1 cellular context compared by ENCODE assay signal in the genomic region with DNA sequence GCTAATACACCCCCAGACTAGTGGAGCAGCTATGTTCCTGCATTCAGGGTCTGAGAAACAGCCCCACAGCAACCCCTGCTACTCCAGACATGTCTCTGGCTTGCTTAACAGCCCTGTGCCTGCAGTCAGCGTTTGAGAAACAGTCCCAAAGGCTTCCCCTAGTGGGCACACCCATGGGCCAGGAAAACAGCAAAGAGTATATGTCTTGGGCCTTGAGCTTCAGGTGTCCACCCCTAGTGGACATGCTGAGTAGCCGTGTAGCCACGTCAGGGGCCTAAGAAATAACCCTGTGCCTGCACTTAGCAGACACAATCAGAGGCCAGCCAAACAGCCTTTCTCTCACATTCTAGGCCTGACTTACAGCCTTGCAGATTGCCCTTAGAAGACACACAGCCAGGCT.
TF ChIP-seq lines count a peak whose summit lies in the region.

No MANE protein-coding gene starts in this region.

TF ChIP-seq in H1, 55 proteins besides CTCF, POLR2A, EP300 and RAD21:
- TF ChIP-seq, protein P1, sequence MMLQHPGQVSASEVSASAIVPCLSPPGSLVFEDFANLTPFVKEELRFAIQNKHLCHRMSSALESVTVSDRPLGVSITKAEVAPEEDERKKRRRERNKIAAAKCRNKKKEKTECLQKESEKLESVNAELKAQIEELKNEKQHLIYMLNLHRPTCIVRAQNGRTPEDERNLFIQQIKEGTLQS (IDR thresholded peaks at IDR 0.05; ENCODE audit: insufficient read depth, low read depth, low read length) = no peak
- TF ChIP-seq PHF8 (conservative IDR thresholded peaks at IDR 0.05; ENCODE audit: low read depth, low read length) = no peak
- no peak for TF ChIP-seq TAF1 (IDR thresholded peaks at IDR 0.05; ENCODE audit: low read depth, low read length)
- no peak for TF ChIP-seq SIRT6 (IDR thresholded peaks at IDR 0.05; ENCODE audit: low read length)
- TF ChIP-seq FOSL1 (IDR thresholded peaks at IDR 0.05; ENCODE audit: insufficient read depth, low read depth, low read length) = no peak
- no peak for TF ChIP-seq CEBPB (IDR thresholded peaks at IDR 0.05; ENCODE audit: low read depth, low read length)
- TF ChIP-seq, protein P2, sequence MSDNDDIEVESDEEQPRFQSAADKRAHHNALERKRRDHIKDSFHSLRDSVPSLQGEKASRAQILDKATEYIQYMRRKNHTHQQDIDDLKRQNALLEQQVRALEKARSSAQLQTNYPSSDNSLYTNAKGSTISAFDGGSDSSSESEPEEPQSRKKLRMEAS (IDR thresholded peaks at IDR 0.05) = no peak
- no peak for TF ChIP-seq MAFK (IDR thresholded peaks at IDR 0.05; ENCODE audit: low read depth, low read length)
- no peak for TF ChIP-seq ATF2 (IDR thresholded peaks at IDR 0.05; ENCODE audit: low read length)
- no peak for TF ChIP-seq SAP30 (IDR thresholded peaks at IDR 0.05; ENCODE audit: insufficient read depth, insufficient replicate concordance, low read length)
- TF ChIP-seq SUZ12 (IDR thresholded peaks at IDR 0.05; ENCODE audit: low read length) = no peak
- TF ChIP-seq, protein P3, sequence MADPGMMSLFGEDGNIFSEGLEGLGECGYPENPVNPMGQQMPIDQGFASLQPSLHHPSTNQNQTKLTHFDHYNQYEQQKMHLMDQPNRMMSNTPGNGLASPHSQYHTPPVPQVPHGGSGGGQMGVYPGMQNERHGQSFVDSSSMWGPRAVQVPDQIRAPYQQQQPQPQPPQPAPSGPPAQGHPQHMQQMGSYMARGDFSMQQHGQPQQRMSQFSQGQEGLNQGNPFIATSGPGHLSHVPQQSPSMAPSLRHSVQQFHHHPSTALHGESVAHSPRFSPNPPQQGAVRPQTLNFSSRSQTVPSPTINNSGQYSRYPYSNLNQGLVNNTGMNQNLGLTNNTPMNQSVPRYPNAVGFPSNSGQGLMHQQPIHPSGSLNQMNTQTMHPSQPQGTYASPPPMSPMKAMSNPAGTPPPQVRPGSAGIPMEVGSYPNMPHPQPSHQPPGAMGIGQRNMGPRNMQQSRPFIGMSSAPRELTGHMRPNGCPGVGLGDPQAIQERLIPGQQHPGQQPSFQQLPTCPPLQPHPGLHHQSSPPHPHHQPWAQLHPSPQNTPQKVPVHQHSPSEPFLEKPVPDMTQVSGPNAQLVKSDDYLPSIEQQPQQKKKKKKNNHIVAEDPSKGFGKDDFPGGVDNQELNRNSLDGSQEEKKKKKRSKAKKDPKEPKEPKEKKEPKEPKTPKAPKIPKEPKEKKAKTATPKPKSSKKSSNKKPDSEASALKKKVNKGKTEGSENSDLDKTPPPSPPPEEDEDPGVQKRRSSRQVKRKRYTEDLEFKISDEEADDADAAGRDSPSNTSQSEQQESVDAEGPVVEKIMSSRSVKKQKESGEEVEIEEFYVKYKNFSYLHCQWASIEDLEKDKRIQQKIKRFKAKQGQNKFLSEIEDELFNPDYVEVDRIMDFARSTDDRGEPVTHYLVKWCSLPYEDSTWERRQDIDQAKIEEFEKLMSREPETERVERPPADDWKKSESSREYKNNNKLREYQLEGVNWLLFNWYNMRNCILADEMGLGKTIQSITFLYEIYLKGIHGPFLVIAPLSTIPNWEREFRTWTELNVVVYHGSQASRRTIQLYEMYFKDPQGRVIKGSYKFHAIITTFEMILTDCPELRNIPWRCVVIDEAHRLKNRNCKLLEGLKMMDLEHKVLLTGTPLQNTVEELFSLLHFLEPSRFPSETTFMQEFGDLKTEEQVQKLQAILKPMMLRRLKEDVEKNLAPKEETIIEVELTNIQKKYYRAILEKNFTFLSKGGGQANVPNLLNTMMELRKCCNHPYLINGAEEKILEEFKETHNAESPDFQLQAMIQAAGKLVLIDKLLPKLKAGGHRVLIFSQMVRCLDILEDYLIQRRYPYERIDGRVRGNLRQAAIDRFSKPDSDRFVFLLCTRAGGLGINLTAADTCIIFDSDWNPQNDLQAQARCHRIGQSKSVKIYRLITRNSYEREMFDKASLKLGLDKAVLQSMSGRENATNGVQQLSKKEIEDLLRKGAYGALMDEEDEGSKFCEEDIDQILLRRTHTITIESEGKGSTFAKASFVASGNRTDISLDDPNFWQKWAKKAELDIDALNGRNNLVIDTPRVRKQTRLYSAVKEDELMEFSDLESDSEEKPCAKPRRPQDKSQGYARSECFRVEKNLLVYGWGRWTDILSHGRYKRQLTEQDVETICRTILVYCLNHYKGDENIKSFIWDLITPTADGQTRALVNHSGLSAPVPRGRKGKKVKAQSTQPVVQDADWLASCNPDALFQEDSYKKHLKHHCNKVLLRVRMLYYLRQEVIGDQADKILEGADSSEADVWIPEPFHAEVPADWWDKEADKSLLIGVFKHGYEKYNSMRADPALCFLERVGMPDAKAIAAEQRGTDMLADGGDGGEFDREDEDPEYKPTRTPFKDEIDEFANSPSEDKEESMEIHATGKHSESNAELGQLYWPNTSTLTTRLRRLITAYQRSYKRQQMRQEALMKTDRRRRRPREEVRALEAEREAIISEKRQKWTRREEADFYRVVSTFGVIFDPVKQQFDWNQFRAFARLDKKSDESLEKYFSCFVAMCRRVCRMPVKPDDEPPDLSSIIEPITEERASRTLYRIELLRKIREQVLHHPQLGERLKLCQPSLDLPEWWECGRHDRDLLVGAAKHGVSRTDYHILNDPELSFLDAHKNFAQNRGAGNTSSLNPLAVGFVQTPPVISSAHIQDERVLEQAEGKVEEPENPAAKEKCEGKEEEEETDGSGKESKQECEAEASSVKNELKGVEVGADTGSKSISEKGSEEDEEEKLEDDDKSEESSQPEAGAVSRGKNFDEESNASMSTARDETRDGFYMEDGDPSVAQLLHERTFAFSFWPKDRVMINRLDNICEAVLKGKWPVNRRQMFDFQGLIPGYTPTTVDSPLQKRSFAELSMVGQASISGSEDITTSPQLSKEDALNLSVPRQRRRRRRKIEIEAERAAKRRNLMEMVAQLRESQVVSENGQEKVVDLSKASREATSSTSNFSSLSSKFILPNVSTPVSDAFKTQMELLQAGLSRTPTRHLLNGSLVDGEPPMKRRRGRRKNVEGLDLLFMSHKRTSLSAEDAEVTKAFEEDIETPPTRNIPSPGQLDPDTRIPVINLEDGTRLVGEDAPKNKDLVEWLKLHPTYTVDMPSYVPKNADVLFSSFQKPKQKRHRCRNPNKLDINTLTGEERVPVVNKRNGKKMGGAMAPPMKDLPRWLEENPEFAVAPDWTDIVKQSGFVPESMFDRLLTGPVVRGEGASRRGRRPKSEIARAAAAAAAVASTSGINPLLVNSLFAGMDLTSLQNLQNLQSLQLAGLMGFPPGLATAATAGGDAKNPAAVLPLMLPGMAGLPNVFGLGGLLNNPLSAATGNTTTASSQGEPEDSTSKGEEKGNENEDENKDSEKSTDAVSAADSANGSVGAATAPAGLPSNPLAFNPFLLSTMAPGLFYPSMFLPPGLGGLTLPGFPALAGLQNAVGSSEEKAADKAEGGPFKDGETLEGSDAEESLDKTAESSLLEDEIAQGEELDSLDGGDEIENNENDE (IDR thresholded peaks at IDR 0.05; ENCODE audit: insufficient replicate concordance, low read length) = no peak
TF ChIP-seq in H1: peak in this region for 0.
